Comparison of ENCODE assay signal across 8 cellular contexts in genomic region chr22:30288414-30289125, GRCh38. TPM values are rescaled to one million over a fixed set of nuclear protein-coding genes. Genes with fewer than 3 reads are reported as not detected.
DNase-seq lines count a peak whose midpoint lies in the region; ATAC-seq and TF ChIP-seq lines count a peak whose summit lies in the region.

No MANE protein-coding gene starts in this region.

- peaks cover 14% of the 10 kb centered on the region; the same call in 2 of the 3 replicates for H3K4me1 Mint-ChIP-seq in GM23338
- H3K4me1 Mint-ChIP-seq in WTC11 = peaks cover 11% of the 10 kb centered on the region

- H3K27ac ChIP-seq in GM23338 (ENCODE audit: low read depth) (peak overlapping the region; percentile 78; the same call in 1 of the 2 replicates), left ventricle myocardium inferior (replicated peaks) (peak overlapping the region; percentile 96), skeletal muscle tissue (ENCODE audit: low read depth, low read length) (peak overlapping the region; percentile 67)

- POLR2A ChIA-PET in WTC11 (lab: Charles Lee) = interaction anchor here (0.6 to 2.1 kb wide), 9 partner anchors 25 to 1895 kb away, joined by 3 to 11 read pairs (median 5); partner anchors contain the start of genes CCDC157, RNF215 and SF3A1

- TF ChIP-seq CTCF in GM23338 (conservative IDR thresholded peaks at IDR 0.05; ENCODE audit: low read depth in 2 of 2) (no peak), WTC11 (IDR thresholded peaks at IDR 0.05) (no peak), left ventricle myocardium inferior (IDR thresholded peaks at IDR 0.05; ENCODE audit: borderline replicate concordance) (no peak)

- CTCF ChIA-PET in WTC11 (lab: Charles Lee) = interaction anchor here (0.5 to 6.3 kb wide), 75 partner anchors 8 to 1095 kb away, joined by 3 to 193 read pairs (median 4); partner anchors contain the start of genes CCDC157, HORMAD2, LIF and MTFP1

- peak overlapping the region; percentile 91 for H3K4me2 ChIP-seq in GM23338

- peak overlapping the region; percentile 65 to 86 (median 80) for H3K9ac ChIP-seq in skeletal muscle tissue (ENCODE audit: low read depth in 1 of 3, low read length in 3 of 3)

- in situ Hi-C loops in G401 (cut with HindIII; ENCODE audit: low sequenced_read_pairs) = loop anchor here (5.0 kb wide), 1 partner anchor 104 kb away; no protein-coding TSS in a partner anchor

- H3K36me3 Mint-ChIP-seq in GM23338 (ENCODE audit: low read depth) (no peaks in the 10 kb centered on the region), WTC11 (no peaks in the 10 kb centered on the region)

- no peaks in the 10 kb centered on the region for H3K9me3 Mint-ChIP-seq in GM23338
- H3K9me3 Mint-ChIP-seq in WTC11 = no peaks in the 10 kb centered on the region

- H3F3A ChIP-seq in GM23338 (replicated peaks; ENCODE audit: low read depth) = peaks cover 11% of the 10 kb centered on the region

- no peaks in the 10 kb centered on the region for H3K9me2 ChIP-seq in GM23338 (ENCODE audit: insufficient read depth)

- intact Hi-C loops in left ventricle myocardium inferior (cut with micrococcal nuclease) = no loop called here
- intact Hi-C loops in left colon (cut with DNase I, micrococcal nuclease) = loop anchor here in 1 of 2 donors (2.0 kb wide), 2 partner anchors 38 to 70 kb away; partner anchors contain the start of gene TBC1D10A

- H3K36me3 ChIP-seq in GM23338 (ENCODE audit: insufficient read depth) (no peaks in the 10 kb centered on the region), left ventricle myocardium inferior (peaks cover 38% of the 10 kb centered on the region), skeletal muscle tissue (ENCODE audit: control insufficient read depth in 3 of 3, insufficient read depth in 3 of 3, low read length in 3 of 3) (peaks cover 6 to 11% (median 10%) of the 10 kb centered on the region in 3 donors)

- H4K20me1 ChIP-seq in GM23338 (replicated peaks; ENCODE audit: insufficient read depth) = no peaks in the 10 kb centered on the region; the same call in 1 of the 2 replicates

- peaks cover 7% of the 10 kb centered on the region; the same call in 1 of the 2 replicates for H3K27me3 ChIP-seq in GM23338 (ENCODE audit: insufficient read depth)
- H3K27me3 ChIP-seq in left ventricle myocardium inferior (ENCODE audit: low read depth) = no peaks in the 10 kb centered on the region
- H3K27me3 ChIP-seq in skeletal muscle tissue (ENCODE audit: control insufficient read depth in 3 of 3, insufficient read depth in 3 of 3, low read length in 3 of 3) = no peaks in the 10 kb centered on the region

- H3K27ac Mint-ChIP-seq in GM23338 = no peak overlapping the region
- H3K27ac Mint-ChIP-seq in WTC11 = peak overlapping the region; percentile 93

- H3K4me3 ChIP-seq in GM23338 (peak overlapping the region; percentile 75), left ventricle myocardium inferior (peak overlapping the region; percentile 92), skeletal muscle tissue (ENCODE audit: low read length in 3 of 3) (peak overlapping the region; percentile 74 to 83 (median 81))

- H3K4me1 ChIP-seq in GM23338 (ENCODE audit: insufficient read depth) (peaks cover 14% of the 10 kb centered on the region; the same call in 1 of the 2 replicates), left ventricle myocardium inferior (peaks cover 54% of the 10 kb centered on the region), skeletal muscle tissue (ENCODE audit: control insufficient read depth in 3 of 3, insufficient read depth in 3 of 3, low read length in 3 of 3) (peaks cover 35 to 43% (median 37%) of the 10 kb centered on the region in 3 donors)

- no peak for ATAC-seq in GM23338
- no peak for ATAC-seq in WTC11
- ATAC-seq in left colon = no peak

- no peaks in the 10 kb centered on the region for H3K79me2 ChIP-seq in GM23338 (replicated peaks; ENCODE audit: insufficient read depth)

- H3K4me3 Mint-ChIP-seq in GM23338 (peak overlapping the region; percentile 79), WTC11 (peak overlapping the region; percentile 80)

- DNase-seq in GM23338 (ENCODE audit: low spot score) (no peak), WTC11 (ENCODE audit: low spot score) (no peak), left ventricle myocardium inferior (no peak), left colon (no peak), COLO829 (ENCODE audit: low spot score) (no peak), DMS153 treated with DMSO at 0.1 percent for 48 hours (lab: John Stamatoyannopoulos, UW; ENCODE audit: unreplicated experiment) (no peak), G401 (ENCODE audit: low spot score) (no peak)

- H3K27me3 Mint-ChIP-seq in GM23338 (ENCODE audit: insufficient read depth, low read depth, poor library complexity) (peaks cover 22% of the 10 kb centered on the region), WTC11 (ENCODE audit: low read depth) (peaks cover 3% of the 10 kb centered on the region)

- peak overlapping the region; percentile 74; the same call in 1 of the 2 replicates for H2AFZ ChIP-seq in GM23338

- H3K9me3 ChIP-seq in left ventricle myocardium inferior (replicated peaks) = no peaks in the 10 kb centered on the region
- H3K9me3 ChIP-seq in skeletal muscle tissue (ENCODE audit: control insufficient read depth in 3 of 3, low read length in 3 of 3) = no peaks in the 10 kb centered on the region

TF ChIP-seq in GM23338, 12 proteins besides CTCF, POLR2A, EP300 and RAD21 (continues in another document):
- TF ChIP-seq CREB1 (CRISPR knock-in tag; IDR thresholded peaks at IDR 0.05; ENCODE audit: low read depth) = no peak

TF ChIP-seq in WTC11, 78 proteins besides CTCF, POLR2A, EP300 and RAD21:
- TF ChIP-seq NR3C1 (CRISPR knock-in tag; conservative IDR thresholded peaks at IDR 0.05; ENCODE audit: low read depth) = no peak
- no peak for TF ChIP-seq TEAD4 (CRISPR knock-in tag; IDR thresholded peaks at IDR 0.05)
- TF ChIP-seq RELA (CRISPR knock-in tag; IDR thresholded peaks at IDR 0.05; ENCODE audit: borderline replicate concordance) = no peak
- TF ChIP-seq ETV6 (CRISPR knock-in tag; IDR thresholded peaks at IDR 0.05) = no peak
- no peak for TF ChIP-seq ZSCAN18 (CRISPR knock-in tag; IDR thresholded peaks at IDR 0.05)
- TF ChIP-seq ZNF416 (CRISPR knock-in tag; IDR thresholded peaks at IDR 0.05) = no peak
- no peak for TF ChIP-seq SMAD4 (CRISPR knock-in tag; IDR thresholded peaks at IDR 0.05)
- no peak for TF ChIP-seq ZNF138 (CRISPR knock-in tag; conservative IDR thresholded peaks at IDR 0.05)
- TF ChIP-seq ERG (CRISPR knock-in tag; IDR thresholded peaks at IDR 0.05) = no peak

RNA-seq across cellular contexts. Expression of gene CASTOR1, which starts 0.7 kb away (rescaled TPM):
- 23.2 and 36.0 TPM in 2 replicates for total RNA-seq in GM23338 (2014; rRNA removed; shearing (Covaris generic))
- polyA plus RNA-seq in GM23338 (2016; fragmentation: Nextera tagmentation; extraction: Ambion mirVana) = 11.3 and 22.0 TPM in 2 replicates
- total RNA-seq in WTC11 (2021) (15.8 to 18.6 TPM (median 16.0 TPM) in 3 replicates), left ventricle myocardium inferior (6.5 TPM), skeletal muscle tissue (2.6 TPM), left colon (1 to 10 TPM; 3.7 to 4.2 TPM)
- 9.8 and 11.3 TPM in 2 replicates for total RNA-seq in G401 (2014; rRNA removed; shearing (Covaris generic))

RNA-seq across cellular contexts. Expression of gene OSM, which starts 21.9 kb away (rescaled TPM):
- total RNA-seq in GM23338 (2014; rRNA removed; shearing (Covaris generic)) = not detected in 2 replicates
- not detected in 2 replicates for polyA plus RNA-seq in GM23338 (2016; fragmentation: Nextera tagmentation; extraction: Ambion mirVana)
- total RNA-seq in WTC11 (2021) (not detected in 3 replicates), left ventricle myocardium inferior (not detected), skeletal muscle tissue (0.52 TPM), left colon (under 1 TPM in 1 of 2 donors, not detected in 1; 0.20 TPM)
- total RNA-seq in G401 (2014; rRNA removed; shearing (Covaris generic)) = not detected in 2 replicates

RNA-seq across cellular contexts. Expression of gene TBC1D10A, which starts 38.2 kb away (rescaled TPM):
- total RNA-seq in GM23338 (2014; rRNA removed; shearing (Covaris generic)) = 6.0 and 8.8 TPM in 2 replicates
- polyA plus RNA-seq in GM23338 (2016; fragmentation: Nextera tagmentation; extraction: Ambion mirVana) = 3.3 and 4.2 TPM in 2 replicates
- total RNA-seq in WTC11 (2021) (7.5 to 11.1 TPM (median 9.6 TPM) in 3 replicates), left ventricle myocardium inferior (5.8 TPM), skeletal muscle tissue (7.3 TPM), left colon (10 to 100 TPM; 32.0 to 41.2 TPM)
- total RNA-seq in G401 (2014; rRNA removed; shearing (Covaris generic)) = 12.8 and 31.0 TPM in 2 replicates

RNA-seq across cellular contexts. Expression of gene LIF, which starts 42.0 kb away (rescaled TPM):
- total RNA-seq in GM23338 (2014; rRNA removed; shearing (Covaris generic)) = 3.6 and 5.9 TPM in 2 replicates
- 1.2 and 1.8 TPM in 2 replicates for polyA plus RNA-seq in GM23338 (2016; fragmentation: Nextera tagmentation; extraction: Ambion mirVana)
- 4.6 to 7.2 TPM (median 6.1 TPM) in 3 replicates for total RNA-seq in WTC11 (2021)
- total RNA-seq in left ventricle myocardium inferior = 0.16 TPM
- total RNA-seq in skeletal muscle tissue = 0.52 TPM
- total RNA-seq in left colon = 10 to 100 TPM in 1 of 2 donors, 1 to 10 TPM in 1; 8.2 to 11.7 TPM
- total RNA-seq in G401 (2014; rRNA removed; shearing (Covaris generic)) = 24.5 and 36.5 TPM in 2 replicates
